20 cellular contexts compared by ENCODE assay signal in the genomic region with DNA sequence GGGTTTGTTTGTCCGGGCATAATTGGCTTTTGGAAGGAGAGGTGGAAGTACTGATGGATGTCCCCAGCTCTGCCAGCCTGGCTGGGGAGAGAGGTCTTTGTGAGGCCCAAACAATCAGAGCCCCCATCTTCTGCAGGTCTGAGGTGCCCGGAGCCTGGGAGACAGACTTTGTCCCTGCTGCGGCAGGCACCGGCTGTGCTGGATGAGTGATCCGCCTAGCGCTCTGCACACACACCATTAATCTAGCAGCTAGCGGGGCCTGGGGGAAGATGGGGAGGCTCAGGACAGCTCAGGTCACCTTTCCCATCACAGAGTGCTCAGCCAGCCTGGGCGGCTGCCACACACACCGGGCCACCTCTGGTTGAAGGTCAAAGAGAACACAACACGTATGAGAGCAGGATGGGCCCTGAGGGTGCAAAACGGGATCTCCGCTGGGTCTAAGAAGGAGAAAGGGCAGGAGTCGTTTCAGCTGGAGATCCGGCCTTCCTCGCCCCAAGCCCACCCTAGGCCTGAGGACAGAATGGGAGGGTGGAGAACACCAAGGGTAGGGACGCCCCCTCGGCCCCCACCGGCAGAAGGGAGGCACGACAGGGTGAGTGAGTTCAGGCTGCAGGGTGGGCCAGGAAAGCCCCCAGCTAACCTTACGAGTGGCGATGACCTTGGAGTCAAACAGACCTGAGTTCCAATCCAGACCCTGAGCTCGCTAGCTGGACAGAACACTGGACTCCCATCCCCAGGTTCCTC.
DNase-seq lines count a peak whose midpoint lies in the region; ATAC-seq, FAIRE-seq and TF ChIP-seq lines count a peak whose summit lies in the region.
"Had no signal": no experiment of that assay in that cellular context is flagged by ENCODE, and none has a peak within 500 bp of the region (broad histone marks: within the 10 kb centered on the region; RNA-seq: fewer than 3 reads in every experiment).

No MANE protein-coding gene starts in this region.

- H3K4me3 ChIP-seq in K562 (no peak overlapping the region), OCI-LY7 (ENCODE audit: low read depth, low read length, poor library complexity, severe bottlenecking) (no peak overlapping the region)
- H3K4me3 ChIP-seq: Peyer's patch had no signal

- H3K36me3 ChIP-seq in K562 (ENCODE audit: control insufficient read depth, insufficient read depth, low read length) (no peaks in the 10 kb centered on the region), OCI-LY7 (ENCODE audit: insufficient read depth, low read length) (no peaks in the 10 kb centered on the region)
- H3K36me3 ChIP-seq: Peyer's patch had no signal

- WGBS in K562 (ENCODE audit: insufficient coverage, low coverage, missing lambda C conversion rate) = 3% methylated on average over 22 of the region's 22 CpGs

- TF ChIP-seq RAD21 in K562 (CRISPR knock-in tag; conservative IDR thresholded peaks at IDR 0.05 in 1 of 2, IDR thresholded peaks at IDR 0.05 in 1 of 2) = no peak

- no peak for TF ChIP-seq POLR2A in K562 (conservative IDR thresholded peaks at IDR 0.05)

- intact Hi-C loops in activated CD4-positive, alpha-beta memory T cell treated with anti-CD3 and anti-CD28 coated beads for 36 hours (cut with micrococcal nuclease) = no loop called here
- intact Hi-C loops in K562 (cut with micrococcal nuclease) (no loop called here), OCI-LY7 (cut with micrococcal nuclease; ENCODE audit: unreplicated experiment) (no loop called here)

- peaks cover 27 to 63% of the 10 kb centered on the region in 2 experiments; a peak in 3 of 5 replicates for H3K27me3 ChIP-seq in K562 (ENCODE audit: control insufficient read depth in 2 of 2, insufficient read depth in 2 of 2, low read length in 2 of 2)
- H3K27me3 ChIP-seq: Peyer's patch had no signal

- peak; percentile 3 for DNase-seq in activated CD4-positive, alpha-beta memory T cell treated with anti-CD3 and anti-CD28 coated beads, Interleukin-2, amount 10 ng/mL, durations not matched to agents 7 days and 5 days
- no peak for DNase-seq in activated CD4-positive, alpha-beta memory T cell treated with anti-CD3 and anti-CD28 coated beads for 36 hours
- DNase-seq in K562 (ENCODE audit: extremely low read depth in 1 of 4, low spot score in 3 of 4) (no peak), mesothelial cell of epicardium (ENCODE audit: low spot score in 2 of 2, unreplicated experiment in 2 of 2) (peak in 1 of 2 experiments; percentile 36), OCI-LY7 (ENCODE audit: low spot score) (no peak), NCI-H2029 (lab: John Stamatoyannopoulos, UW) (no peak)
- no peak for DNase-seq in activated CD4-positive, alpha-beta T cell treated with anti-CD3 and anti-CD28 coated beads for 48 hours
- DNase-seq: DMS79, IMR-90, Kasumi-1, NCI-H1105, NCI-H1694 treated with DMSO at 0.1 percent for 48 hours, NCI-H2171, NCI-H446 treated with DMSO at 0.1 percent for 48 hours, Right ventricle myocardium superior had no signal

- peaks cover 4% of the 10 kb centered on the region for H3K9me3 Mint-ChIP-seq in activated CD4-positive, alpha-beta memory T cell treated with anti-CD3 and anti-CD28 coated beads, Interleukin-2, amount 10 ng/mL, durations not matched to agents 7 days and 5 days
- H3K9me3 Mint-ChIP-seq in activated CD4-positive, alpha-beta memory T cell treated with anti-CD3 and anti-CD28 coated beads for 36 hours = peaks cover 6% of the 10 kb centered on the region
- H3K9me3 Mint-ChIP-seq in mesothelial cell of epicardium = peaks cover 4% of the 10 kb centered on the region

- no peaks in the 10 kb centered on the region for H3K36me3 Mint-ChIP-seq in activated CD4-positive, alpha-beta memory T cell treated with anti-CD3 and anti-CD28 coated beads, Interleukin-2, amount 10 ng/mL, durations not matched to agents 7 days and 5 days (ENCODE audit: low read depth)
- H3K36me3 Mint-ChIP-seq in activated CD4-positive, alpha-beta memory T cell treated with anti-CD3 and anti-CD28 coated beads for 36 hours = no peaks in the 10 kb centered on the region
- no peaks in the 10 kb centered on the region for H3K36me3 Mint-ChIP-seq in mesothelial cell of epicardium
- H3K36me3 Mint-ChIP-seq: CD8-positive, alpha-beta T cell had no signal

- H3K4me3 Mint-ChIP-seq in activated CD4-positive, alpha-beta memory T cell treated with anti-CD3 and anti-CD28 coated beads, Interleukin-2, amount 10 ng/mL, durations not matched to agents 7 days and 5 days = no peak overlapping the region
- no peak overlapping the region for H3K4me3 Mint-ChIP-seq in activated CD4-positive, alpha-beta memory T cell treated with anti-CD3 and anti-CD28 coated beads for 36 hours
- H3K4me3 Mint-ChIP-seq in mesothelial cell of epicardium = no peak overlapping the region
- H3K4me3 Mint-ChIP-seq: CD8-positive, alpha-beta T cell had no signal

- H3K4me2 ChIP-seq in K562 (ENCODE audit: insufficient read depth, low read length) (no peak overlapping the region), OCI-LY7 (ENCODE audit: low read length) (no peak overlapping the region)

- TF ChIP-seq CTCF in K562 (IDR thresholded peaks at IDR 0.05 in 2 of 3, conservative IDR thresholded peaks at IDR 0.05 in 1 of 3; ENCODE audit: insufficient read depth in 2 of 3, low read depth in 1 of 3, low read length in 3 of 3) (no peak), mesothelial cell of epicardium (IDR thresholded peaks at IDR 0.05; ENCODE audit: unreplicated experiment) (no peak), OCI-LY7 (conservative IDR thresholded peaks at IDR 0.05; ENCODE audit: low read length) (no peak)

- H2AFZ ChIP-seq in K562 (ENCODE audit: low read depth, low read length) (no peak overlapping the region), OCI-LY7 (ENCODE audit: low read length) (no peak overlapping the region)

- no peak overlapping the region for H3K9ac ChIP-seq in K562 (ENCODE audit: insufficient read depth in 1 of 2, low read depth in 2 of 2, low read length in 2 of 2)

- no peak for TF ChIP-seq EP300 in K562 (IDR thresholded peaks at IDR 0.05; ENCODE audit: low read length)

- H3K27ac ChIP-seq in K562 (ENCODE audit: extremely low read depth, low read depth, low read length) (no peak overlapping the region), OCI-LY7 (ENCODE audit: low read depth, low read length, poor library complexity, severe bottlenecking) (no peak overlapping the region)
- H3K27ac ChIP-seq: Peyer's patch had no signal

- no peaks in the 10 kb centered on the region for H3K9me1 ChIP-seq in K562 (ENCODE audit: control insufficient read depth, insufficient read depth, low read length)

- POLR2A ChIA-PET in activated CD4-positive, alpha-beta memory T cell treated with anti-CD3 and anti-CD28 coated beads, Interleukin-2, amount 10 ng/mL, durations not matched to agents 7 days and 5 days (lab: Charles Lee) = no interaction called here
- POLR2A ChIA-PET in activated CD4-positive, alpha-beta memory T cell treated with anti-CD3 and anti-CD28 coated beads for 36 hours (lab: Charles Lee) = no interaction called here
- POLR2A ChIA-PET in K562 (lab: Yijun Ruan, JAX) = interaction anchor here (0.6 kb wide), 1 partner anchor 236 kb away, joined by 3 read pairs; no protein-coding TSS in a partner anchor
- POLR2A ChIA-PET in OCI-LY7 (lab: Charles Lee) = no interaction called here

- CTCF ChIA-PET in activated CD4-positive, alpha-beta memory T cell treated with anti-CD3 and anti-CD28 coated beads, Interleukin-2, amount 10 ng/mL, durations not matched to agents 7 days and 5 days (lab: Charles Lee) = no interaction called here
- CTCF ChIA-PET in activated CD4-positive, alpha-beta memory T cell treated with anti-CD3 and anti-CD28 coated beads for 36 hours (lab: Charles Lee) = no interaction called here
- CTCF ChIA-PET in K562 (lab: Yijun Ruan, JAX; ENCODE audit: low intra/inter-chr PET ratio) (no interaction called here), OCI-LY7 (lab: Charles Lee; ENCODE audit: unreplicated experiment) (no interaction called here)

- H3K4me1 ChIP-seq in K562 (replicated peaks in 1 of 2; ENCODE audit: control insufficient read depth in 2 of 2, insufficient read depth in 2 of 2, low read length in 2 of 2) (no peaks in the 10 kb centered on the region; a peak in 1 of 5 replicates), OCI-LY7 (ENCODE audit: insufficient read depth, low read length, poor library complexity, severe bottlenecking) (no peaks in the 10 kb centered on the region)
- H3K4me1 ChIP-seq: Peyer's patch had no signal

- H3K9me3 ChIP-seq in K562 (replicated peaks; ENCODE audit: control insufficient read depth, insufficient read depth, low read depth, low read length) (no peaks in the 10 kb centered on the region), OCI-LY7 (ENCODE audit: low read length) (no peaks in the 10 kb centered on the region)
- H3K9me3 ChIP-seq: Peyer's patch had no signal

- peak; percentile 34; the same call in 1 of the 3 replicates for ATAC-seq in K562
- ATAC-seq in GM18909 (IDR thresholded peaks at IDR 0.05; ENCODE audit: poor library complexity, unreplicated experiment) = no peak
- ATAC-seq: CD8-positive, alpha-beta T cell; HCT116 had no signal

- no peaks in the 10 kb centered on the region for H3K4me1 Mint-ChIP-seq in activated CD4-positive, alpha-beta memory T cell treated with anti-CD3 and anti-CD28 coated beads, Interleukin-2, amount 10 ng/mL, durations not matched to agents 7 days and 5 days
- H3K4me1 Mint-ChIP-seq in activated CD4-positive, alpha-beta memory T cell treated with anti-CD3 and anti-CD28 coated beads for 36 hours (ENCODE audit: low read depth) = peaks cover 2% of the 10 kb centered on the region
- H3K4me1 Mint-ChIP-seq in mesothelial cell of epicardium = peaks cover 3% of the 10 kb centered on the region

- no TSS peak for BruUV-seq in K562 (replicated peaks; lab: Mats Ljungman, UMichigan)
- BruUV-seq in OCI-LY7 (replicated peaks; lab: Mats Ljungman, UMichigan) = no TSS peak

- peaks cover 6% of the 10 kb centered on the region for H3K27me3 Mint-ChIP-seq in activated CD4-positive, alpha-beta memory T cell treated with anti-CD3 and anti-CD28 coated beads, Interleukin-2, amount 10 ng/mL, durations not matched to agents 7 days and 5 days
- peaks cover 17% of the 10 kb centered on the region for H3K27me3 Mint-ChIP-seq in activated CD4-positive, alpha-beta memory T cell treated with anti-CD3 and anti-CD28 coated beads for 36 hours
- peaks cover 31% of the 10 kb centered on the region for H3K27me3 Mint-ChIP-seq in mesothelial cell of epicardium (ENCODE audit: low read depth)

- in situ Hi-C loops in K562 (cut with MboI) = no loop called here

- H3K79me2 ChIP-seq in K562 (ENCODE audit: control insufficient read depth, insufficient read depth, low read length) (no peaks in the 10 kb centered on the region), OCI-LY7 (ENCODE audit: insufficient read depth, low read depth, low read length) (no peaks in the 10 kb centered on the region)

- no peaks in the 10 kb centered on the region for H3K9me2 ChIP-seq in OCI-LY7 (ENCODE audit: insufficient read depth, low read length)

- H3K27ac Mint-ChIP-seq in activated CD4-positive, alpha-beta memory T cell treated with anti-CD3 and anti-CD28 coated beads, Interleukin-2, amount 10 ng/mL, durations not matched to agents 7 days and 5 days = no peak overlapping the region
- H3K27ac Mint-ChIP-seq in activated CD4-positive, alpha-beta memory T cell treated with anti-CD3 and anti-CD28 coated beads for 36 hours = no peak overlapping the region
- H3K27ac Mint-ChIP-seq in mesothelial cell of epicardium = peak overlapping the region; percentile 36
- H3K27ac Mint-ChIP-seq: CD8-positive, alpha-beta T cell had no signal

- H4K20me1 ChIP-seq in K562 (replicated peaks; ENCODE audit: control insufficient read depth, insufficient read depth, low read length) (0 out of 2 replicates have a peak, but pooled peaks cover 6% of the 10 kb centered on the region), OCI-LY7 (ENCODE audit: insufficient read depth, low read length) (no peaks in the 10 kb centered on the region)

- FAIRE-seq in K562 (lab: Jason Lieb, UNC) = no peak
- FAIRE-seq: D721Med had no signal
